In the genomic region with DNA sequence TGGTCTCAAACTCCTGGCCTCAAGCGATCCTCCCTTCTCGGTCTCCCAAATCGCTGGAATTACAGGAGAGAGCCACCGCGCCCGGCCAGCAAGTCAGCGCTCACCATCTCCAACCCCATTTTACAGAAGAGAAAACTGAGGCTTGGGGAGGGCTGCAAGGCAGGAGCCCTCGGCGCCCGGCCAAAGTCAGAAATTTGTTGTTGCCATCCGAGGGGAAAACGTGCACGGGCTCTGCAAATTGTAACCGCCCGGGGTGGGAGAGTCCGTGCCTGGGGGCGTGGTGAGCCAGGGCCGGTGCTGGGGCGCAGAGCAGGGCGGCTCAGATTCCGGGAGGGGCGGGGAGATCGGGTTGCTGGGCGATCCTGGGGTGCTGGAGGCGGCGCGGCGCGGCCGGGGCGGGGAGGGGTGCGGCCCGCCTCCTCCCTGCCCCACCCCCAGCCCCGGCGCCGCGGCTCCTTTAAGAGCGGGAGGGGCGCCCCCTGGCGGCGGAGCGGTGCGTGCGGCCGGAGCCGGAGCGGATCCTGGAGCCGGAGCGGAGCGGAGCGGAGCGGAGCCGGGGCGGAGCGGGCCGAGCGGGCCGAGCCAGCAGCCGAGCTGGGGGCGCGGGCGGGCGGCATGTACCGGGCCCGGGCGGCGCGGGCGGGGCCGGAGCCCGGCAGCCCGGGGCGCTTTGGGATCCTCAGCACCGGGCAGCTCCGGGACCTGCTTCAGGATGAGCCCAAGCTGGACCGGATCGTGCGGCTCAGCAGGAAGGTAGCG, we compare ENCODE assay signal across 8 cellular contexts. TPM values are rescaled to one million over a fixed set of nuclear protein-coding genes. Genes with fewer than 3 reads are reported as not detected.
DNase-seq lines count a peak whose midpoint lies in the region; ATAC-seq, FAIRE-seq and TF ChIP-seq lines count a peak whose summit lies in the region.

A gene with protein sequence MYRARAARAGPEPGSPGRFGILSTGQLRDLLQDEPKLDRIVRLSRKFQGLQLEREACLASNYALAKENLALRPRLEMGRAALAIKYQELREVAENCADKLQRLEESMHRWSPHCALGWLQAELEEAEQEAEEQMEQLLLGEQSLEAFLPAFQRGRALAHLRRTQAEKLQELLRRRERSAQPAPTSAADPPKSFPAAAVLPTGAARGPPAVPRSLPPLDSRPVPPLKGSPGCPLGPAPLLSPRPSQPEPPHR (plus strand): TSS at position 488 of the 759 bp plus-strand sequence. CDS start 128 bp downstream, at position 616.

- H3K27ac ChIP-seq in right cardiac atrium (ENCODE audit: low read length), result no peak within 1 kb of the TSS

- ATAC-seq in HG02571 (IDR thresholded peaks at IDR 0.05; ENCODE audit: unreplicated experiment), result peak; percentile 82
- peak; percentile 96 for ATAC-seq in right cardiac atrium

- WGBS in right cardiac atrium, result 3% methylated on average over 78 of the region's 79 CpGs

- H3K9me3 ChIP-seq in right cardiac atrium (ENCODE audit: control insufficient read depth, low read length), result no peaks in the 10 kb centered on the region

- H3K27me3 ChIP-seq in right cardiac atrium (ENCODE audit: control insufficient read depth, insufficient read depth), result no peaks in the 10 kb centered on the region

- DNase-seq in GM10266 (ENCODE audit: extremely low spot score) (peak; percentile 99), NCI-H1092 (lab: John Stamatoyannopoulos, UW) (peak; percentile 85), T-helper 1 cell (peak; percentile 88 to 94 (median 90)), amniotic stem cell (lab: John Stamatoyannopoulos, UW) (peak; percentile 77), right cardiac atrium (peak; percentile 91 to 97 (median 97)), putamen (ENCODE audit: low spot score) (peak; percentile 80), urothelium cell line (ENCODE audit: low spot score) (peak; percentile 93)

- TF ChIP-seq CTCF in GM10266 (IDR thresholded peaks at IDR 0.05; ENCODE audit: control insufficient read depth, insufficient read depth, low read depth, missing control alignments), result peak; percentile 98

- H3K4me3 ChIP-seq in right cardiac atrium (ENCODE audit: low read length), result peak within 1 kb of the TSS; percentile 96

- intact Hi-C loops in right cardiac atrium (cut with DNase I), result loop anchor here in 2 of 4 donors (10.0 kb wide), 2 partner anchors 53 to 63 kb away; no protein-coding TSS in a partner anchor

- no peaks in the 10 kb centered on the region for H3K4me1 ChIP-seq in right cardiac atrium (ENCODE audit: control insufficient read depth, insufficient read depth, low read length)

- peak; percentile 32 for FAIRE-seq in urothelium cell line (lab: Jason Lieb, UNC)

RNA-seq across cellular contexts. Expression of the gene that starts here (rescaled TPM):
- total RNA-seq in right cardiac atrium, result 1 to 10 TPM; 1.6 to 2.5 (median 2.1) TPM
- 2.2 TPM for polyA plus RNA-seq in right cardiac atrium
